Comparison of ENCODE assay signal across 18 cellular contexts in the genomic region with DNA sequence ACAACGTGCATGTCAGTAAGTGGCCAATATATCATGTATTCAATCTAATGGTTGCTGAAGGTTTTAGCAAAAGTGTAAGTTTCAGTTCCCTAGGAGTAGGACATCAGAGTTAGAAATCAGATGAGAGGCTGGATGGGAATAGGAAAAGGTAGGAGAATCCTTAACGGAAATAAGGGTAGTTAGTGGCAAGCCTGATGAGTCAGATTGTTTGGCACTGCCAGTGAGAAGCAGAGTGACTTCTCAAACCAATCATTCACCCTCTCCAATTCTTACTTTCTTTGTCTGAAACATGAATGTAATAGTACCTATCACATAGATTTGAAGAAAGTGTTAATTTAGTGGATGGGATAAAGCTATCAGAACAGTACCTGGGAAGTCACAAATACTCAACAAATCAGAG.
"Had no signal": no experiment of that assay in that cellular context is flagged by ENCODE, and none has a peak within 500 bp of the region (broad histone marks: within the 10 kb centered on the region; RNA-seq: fewer than 3 reads in every experiment).

No MANE protein-coding gene starts in this region.

- H3K4me1 ChIP-seq: psoas muscle, right lobe of liver, stomach, testis, upper lobe of right lung had no signal

- H3K9me3 ChIP-seq: psoas muscle, right lobe of liver, testis, upper lobe of right lung had no signal

- H3K4me3 ChIP-seq: psoas muscle, right lobe of liver, stomach, testis, upper lobe of right lung had no signal

- H3K36me3 ChIP-seq: right lobe of liver, stomach, upper lobe of right lung had no signal

- H3K27ac ChIP-seq: psoas muscle, right lobe of liver, stomach, testis, upper lobe of right lung had no signal

- ATAC-seq: left colon, psoas muscle, right lobe of liver, upper lobe of right lung, WTC11 had no signal

- H3K27me3 ChIP-seq: right lobe of liver, stomach, testis, upper lobe of right lung had no signal

- DNase-seq: activated CD4-positive, alpha-beta memory T cell treated with anti-CD3 and anti-CD28 coated beads, Interleukin-2, amount 10 ng/mL, durations not matched to agents 7 days and 5 days; activated CD4-positive, alpha-beta T cell treated with anti-CD3 and anti-CD28 coated beads for 4 hours; activated effector memory CD4-positive, alpha-beta T cell treated with Interleukin-2 at 50 U/mL for 16 hours; activated naive CD4-positive, alpha-beta T cell treated with anti-CD3 and anti-CD28 coated beads, Interleukin-2, amount 50 U/mL, for 16 hours; activated T-cell treated with anti-CD3 and anti-CD28 coated beads, Interleukin-2, amount 50 U/mL, for 24 hours; cortex of kidney; effector CD8-positive, alpha-beta T cell; foreskin melanocyte; head of caudate nucleus; left colon; psoas muscle; right lobe of liver; stimulated activated CD4-positive, alpha-beta T cell treated with anti-CD3 and anti-CD28 coated beads, Interleukin-12 subunit alpha, Interleukin-12 subunit beta, amount 100 ng/mL, for 4 hours; stimulated activated CD4-positive, alpha-beta T cell treated with anti-CD3 and anti-CD28 coated beads, Interleukin-2, amount 100 ng/mL, for 24 hours; stomach; testis; upper lobe of right lung had no signal
